In genomic region chr10:125628251-125629049, GRCh38 we compare ENCODE assay signal across 35 cellular contexts. TPM values are rescaled to one million over a fixed set of nuclear protein-coding genes. Genes with fewer than 3 reads are reported as not detected.
"Had no signal": no experiment of that assay in that cellular context is flagged by ENCODE, and none has a peak within 500 bp of the region (broad histone marks: within the 10 kb centered on the region; RNA-seq: fewer than 3 reads in every experiment).

No MANE protein-coding gene starts in this region.

- H3K27ac ChIP-seq: esophagus squamous epithelium, gastrocnemius medialis, heart right ventricle, left lung, lower lobe of right lung had no signal

- H3K9me3 Mint-ChIP-seq: dendritic cell treated with granulocyte-macrophage colony-stimulating factor and Interleukin-4, amounts not matched to agents 40 ng/mL and 50 ng/mL, for 4 days; effector memory CD8-positive, alpha-beta T cell; endodermal cell; naive B cell had no signal

- H3K4me1 Mint-ChIP-seq: naive B cell had no signal

- H3K27ac Mint-ChIP-seq: dendritic cell treated with granulocyte-macrophage colony-stimulating factor and Interleukin-4, amounts not matched to agents 40 ng/mL and 50 ng/mL, for 4 days; effector memory CD8-positive, alpha-beta T cell; endodermal cell; mesothelial cell of epicardium had no signal

- H3K36me3 Mint-ChIP-seq: mesothelial cell of epicardium, naive B cell had no signal

- H3K4me3 Mint-ChIP-seq: dendritic cell treated with granulocyte-macrophage colony-stimulating factor and Interleukin-4, amounts not matched to agents 40 ng/mL and 50 ng/mL, for 4 days; effector memory CD8-positive, alpha-beta T cell; endodermal cell; mesothelial cell of epicardium; naive B cell had no signal

- DNase-seq: cortex of kidney; effector CD8-positive, alpha-beta T cell; effector memory CD8-positive, alpha-beta T cell; endodermal cell; esophagus squamous epithelium; foreskin fibroblast; foreskin melanocyte; gastrocnemius medialis; glutamatergic neuron; head of caudate nucleus; heart right ventricle; hypothalamus; left cardiac atrium; left lung; left ventricle myocardium superior; lower lobe of right lung; mesenchymal stem cell; mucosa of descending colon; naive B cell had no signal

- H3K4me3 ChIP-seq: esophagus squamous epithelium, gastrocnemius medialis, heart right ventricle, left lung, lower lobe of right lung, mucosa of descending colon had no signal

- H3K4me1 ChIP-seq: esophagus squamous epithelium, gastrocnemius medialis, left lung, lower lobe of right lung had no signal

- H3K36me3 ChIP-seq: esophagus squamous epithelium, gastrocnemius medialis, heart right ventricle, left lung, lower lobe of right lung had no signal

- FAIRE-seq: colon, endometrium, endothelial cell of umbilical vein, islet of Langerhans, keratinocyte had no signal

- H3K9me3 ChIP-seq: esophagus squamous epithelium, gastrocnemius medialis, heart right ventricle, left lung, lower lobe of right lung, mucosa of descending colon had no signal

- ATAC-seq: effector memory CD8-positive, alpha-beta T cell; gastrocnemius medialis; heart right ventricle; left cardiac atrium; left lung; left ventricle myocardium superior; lower lobe of right lung; mucosa of descending colon had no signal

RNA-seq across cellular contexts. Expression of gene TEX36, which starts 54.5 kb away (rescaled TPM):
- total RNA-seq: dermis microvascular lymphatic vessel endothelial cell, endodermal cell, endothelial cell of umbilical vein, epithelial cell of proximal tubule, esophagus squamous epithelium, gastrocnemius medialis, glomerular endothelial cell, heart right ventricle, kidney epithelial cell, left cardiac atrium, left ventricle myocardium superior, lower leg skin, lower lobe of right lung, lung microvascular endothelial cell, mesenteric fat pad, mesothelial cell of epicardium, mucosa of descending colon, myocyte had no signal
- polyA plus RNA-seq: endothelial cell of umbilical vein, esophagus, heart right ventricle, keratinocyte had no signal
